ENCODE assay signal across 19 cellular contexts in genomic region chr22:10727393-10727792, GRCh38.
"Had no signal": no experiment of that assay in that cellular context is flagged by ENCODE, and none has a peak within 500 bp of the region (broad histone marks: within the 10 kb centered on the region; RNA-seq: fewer than 3 reads in every experiment).

No MANE protein-coding gene starts in this region.

- H3K27me3 Mint-ChIP-seq: dendritic cell treated with granulocyte-macrophage colony-stimulating factor and Interleukin-4, amounts not matched to agents 40 ng/mL and 50 ng/mL, for 4 days; effector memory CD8-positive, alpha-beta T cell; stimulated activated naive CD8-positive, alpha-beta T cell treated with anti-CD3 and anti-CD28 coated beads, Interleukin-15, Interleukin-2, amounts not matched to agents 100 ng/mL and 50 ng/mL, for 24 hours had no signal

- H3K27ac Mint-ChIP-seq: dendritic cell treated with granulocyte-macrophage colony-stimulating factor and Interleukin-4, amounts not matched to agents 40 ng/mL and 50 ng/mL, for 4 days; effector memory CD8-positive, alpha-beta T cell; natural killer cell; stimulated activated naive CD8-positive, alpha-beta T cell treated with anti-CD3 and anti-CD28 coated beads, Interleukin-15, Interleukin-2, amounts not matched to agents 100 ng/mL and 50 ng/mL, for 24 hours had no signal

- H3K36me3 Mint-ChIP-seq: natural killer cell had no signal

- H3K4me1 ChIP-seq: esophagus squamous epithelium, transverse colon had no signal

- H3K27me3 ChIP-seq: esophagus squamous epithelium, transverse colon had no signal

- FAIRE-seq: colon, small intestine, urothelium cell line had no signal

- H3K36me3 ChIP-seq: esophagus squamous epithelium, thoracic aorta, transverse colon had no signal

- H3K4me3 Mint-ChIP-seq: dendritic cell treated with granulocyte-macrophage colony-stimulating factor and Interleukin-4, amounts not matched to agents 40 ng/mL and 50 ng/mL, for 4 days; effector memory CD8-positive, alpha-beta T cell; natural killer cell; neural crest cell; stimulated activated naive CD8-positive, alpha-beta T cell treated with anti-CD3 and anti-CD28 coated beads, Interleukin-15, Interleukin-2, amounts not matched to agents 100 ng/mL and 50 ng/mL, for 24 hours had no signal

- H3K4me3 ChIP-seq: esophagus squamous epithelium, thoracic aorta, transverse colon had no signal

- ATAC-seq: effector memory CD8-positive, alpha-beta T cell; left colon; natural killer cell had no signal

- DNase-seq: cerebellar nuclear complex; effector memory CD8-positive, alpha-beta T cell; esophagus squamous epithelium; foreskin fibroblast; left colon; mammary epithelial cell; natural killer cell; posterior cingulate gyrus; small intestine; stimulated activated CD4-positive, alpha-beta T cell treated with anti-CD3 and anti-CD28 coated beads, Interleukin-12 subunit alpha, Interleukin-12 subunit beta, amount 100 ng/mL, for 4 hours; stimulated activated CD4-positive, alpha-beta T cell treated with anti-CD3 and anti-CD28 coated beads, Interleukin-2, amount 100 ng/mL, for 48 hours; substantia nigra; transverse colon had no signal

- H3K27ac ChIP-seq: esophagus squamous epithelium, thoracic aorta, transverse colon had no signal

- H3K4me1 Mint-ChIP-seq: natural killer cell, neural crest cell had no signal
